In genomic region chr11:74006743-74007304, GRCh38 we compare ENCODE assay signal across 20 cellular contexts. TPM values are rescaled to one million over a fixed set of nuclear protein-coding genes. Genes with fewer than 3 reads are reported as not detected.
A peak's percentile ranks its signal among the peaks of the same experiment; 100 is the strongest.
DNase-seq lines count a peak whose midpoint lies in the region; ATAC-seq, FAIRE-seq and TF ChIP-seq lines count a peak whose summit lies in the region.
"Had no signal": no experiment of that assay in that cellular context is flagged by ENCODE, and none has a peak within 500 bp of the region (broad histone marks: within the 10 kb centered on the region; RNA-seq: fewer than 3 reads in every experiment).

No MANE protein-coding gene starts in this region.

- POLR2A ChIA-PET in activated CD8-positive, alpha-beta T cell treated with anti-CD3 and anti-CD28 coated beads for 36 hours (lab: Charles Lee) = interaction anchor here (1.4 to 17.6 kb wide), 2 partner anchors 9 to 30 kb away, joined by 3 to 269 read pairs; partner anchors contain the start of gene UCP2

- TF ChIP-seq POLR2A in GM12892 (IDR thresholded peaks at IDR 0.05; ENCODE audit: low read depth, low read length) = no peak

- no peaks in the 10 kb centered on the region for H3K9me3 Mint-ChIP-seq in T-helper 1 cell treated with Interleukin-12 subunit alpha and Interleukin-12 subunit beta and Interleukin-4 antibody, amounts not matched to agents 30 μg/mL and 1 μg/mL, for 36 hours
- no peaks in the 10 kb centered on the region for H3K9me3 Mint-ChIP-seq in activated CD8-positive, alpha-beta T cell treated with anti-CD3 and anti-CD28 coated beads for 36 hours
- no peaks in the 10 kb centered on the region for H3K9me3 Mint-ChIP-seq in immature natural killer cell
- H3K9me3 Mint-ChIP-seq: stimulated activated memory B cell treated with anti-CD40 and anti-IgM and Interleukin-4, amounts not matched to agents 10 μg/mL and 1 μg/mL and 100 μg/mL, for 72 hours; WTC11 had no signal

- no peak for FAIRE-seq in GM12892 (lab: Jason Lieb, UNC)
- FAIRE-seq: bronchial epithelial cell, G401.6 had no signal

- H3K27ac Mint-ChIP-seq in T-helper 1 cell treated with Interleukin-12 subunit alpha and Interleukin-12 subunit beta and Interleukin-4 antibody, amounts not matched to agents 30 μg/mL and 1 μg/mL, for 36 hours = peak overlapping the region; percentile 71
- H3K27ac Mint-ChIP-seq in activated CD8-positive, alpha-beta T cell treated with anti-CD3 and anti-CD28 coated beads for 36 hours = peak overlapping the region; percentile 91
- H3K27ac Mint-ChIP-seq in immature natural killer cell = peak overlapping the region; percentile 51 to 96 (median 82)
- H3K27ac Mint-ChIP-seq: stimulated activated memory B cell treated with anti-CD40 and anti-IgM and Interleukin-4, amounts not matched to agents 10 μg/mL and 1 μg/mL and 100 μg/mL, for 72 hours; WTC11 had no signal

- no peak overlapping the region for H3K4me3 Mint-ChIP-seq in T-helper 1 cell treated with Interleukin-12 subunit alpha and Interleukin-12 subunit beta and Interleukin-4 antibody, amounts not matched to agents 30 μg/mL and 1 μg/mL, for 36 hours
- H3K4me3 Mint-ChIP-seq in activated CD8-positive, alpha-beta T cell treated with anti-CD3 and anti-CD28 coated beads for 36 hours = no peak overlapping the region
- peak overlapping the region in 1 of 5 donors; percentile 31 for H3K4me3 Mint-ChIP-seq in immature natural killer cell
- H3K4me3 Mint-ChIP-seq: stimulated activated memory B cell treated with anti-CD40 and anti-IgM and Interleukin-4, amounts not matched to agents 10 μg/mL and 1 μg/mL and 100 μg/mL, for 72 hours; WTC11 had no signal

- no peak for TF ChIP-seq CTCF in activated CD8-positive, alpha-beta T cell treated with anti-CD3 and anti-CD28 coated beads for 36 hours (IDR thresholded peaks at IDR 0.05)

- H3K4me1 Mint-ChIP-seq in T-helper 1 cell treated with Interleukin-12 subunit alpha and Interleukin-12 subunit beta and Interleukin-4 antibody, amounts not matched to agents 30 μg/mL and 1 μg/mL, for 36 hours (ENCODE audit: low read depth) = peaks cover 73% of the 10 kb centered on the region
- H3K4me1 Mint-ChIP-seq in activated CD8-positive, alpha-beta T cell treated with anti-CD3 and anti-CD28 coated beads for 36 hours (ENCODE audit: low read depth) = peaks cover 86% of the 10 kb centered on the region
- H3K4me1 Mint-ChIP-seq in immature natural killer cell = peaks cover 93 to 94% of the 10 kb centered on the region in 2 donors

- no peaks in the 10 kb centered on the region for H3K27me3 Mint-ChIP-seq in T-helper 1 cell treated with Interleukin-12 subunit alpha and Interleukin-12 subunit beta and Interleukin-4 antibody, amounts not matched to agents 30 μg/mL and 1 μg/mL, for 36 hours (ENCODE audit: low read depth)
- no peaks in the 10 kb centered on the region for H3K27me3 Mint-ChIP-seq in activated CD8-positive, alpha-beta T cell treated with anti-CD3 and anti-CD28 coated beads for 36 hours
- peaks cover 0 to 5% (median 4%) of the 10 kb centered on the region in 3 donors for H3K27me3 Mint-ChIP-seq in immature natural killer cell (ENCODE audit: low read depth in 3 of 3)
- H3K27me3 Mint-ChIP-seq: stimulated activated memory B cell treated with anti-CD40 and anti-IgM and Interleukin-4, amounts not matched to agents 10 μg/mL and 1 μg/mL and 100 μg/mL, for 72 hours had no signal

- peaks cover 24% of the 10 kb centered on the region for H3K36me3 Mint-ChIP-seq in T-helper 1 cell treated with Interleukin-12 subunit alpha and Interleukin-12 subunit beta and Interleukin-4 antibody, amounts not matched to agents 30 μg/mL and 1 μg/mL, for 36 hours (ENCODE audit: low read depth)
- H3K36me3 Mint-ChIP-seq in activated CD8-positive, alpha-beta T cell treated with anti-CD3 and anti-CD28 coated beads for 36 hours (ENCODE audit: low read depth) = peaks cover 25% of the 10 kb centered on the region
- peaks cover 0 to 21% (median 19%) of the 10 kb centered on the region in 3 donors for H3K36me3 Mint-ChIP-seq in immature natural killer cell
- H3K36me3 Mint-ChIP-seq: WTC11 had no signal

- intact Hi-C loops in activated CD8-positive, alpha-beta T cell treated with anti-CD3 and anti-CD28 coated beads for 36 hours (cut with micrococcal nuclease) = loop anchor here (5.0 kb wide), 1 partner anchor 35 kb away; no protein-coding TSS in a partner anchor
- intact Hi-C loops in posterior vena cava (cut with DNase I) = no loop called here

- DNase-seq in T-helper 1 cell (no peak), immature natural killer cell (no peak), posterior vena cava (ENCODE audit: low spot score) (peak; percentile 29), GM12892 (ENCODE audit: insufficient read length) (no peak), superior temporal gyrus (ENCODE audit: extremely low spot score) (no peak), NCI-H146 (lab: John Stamatoyannopoulos, UW) (no peak)
- no peak for DNase-seq in activated CD8-positive, alpha-beta T cell treated with anti-CD3 and anti-CD28 coated beads for 36 hours
- DNase-seq: dermis blood vessel endothelial cell; DMS 273 treated with DMSO at 0.1 percent for 48 hours; HCEC 1CT; Karpas-422; NCI-H1092 treated with DMSO at 0.1 percent for 48 hours; NCI-H510A; stimulated activated CD4-positive, alpha-beta T cell treated with anti-CD3 and anti-CD28 coated beads, Interleukin-12 subunit alpha, Interleukin-12 subunit beta, amount 100 ng/mL, for 4 hours had no signal

- CTCF ChIA-PET in activated CD8-positive, alpha-beta T cell treated with anti-CD3 and anti-CD28 coated beads for 36 hours (lab: Charles Lee) = interaction anchor here (1.3 kb wide), 1 partner anchor 12 kb away, joined by 3 read pairs; no protein-coding TSS in a partner anchor

- no peak for ATAC-seq in activated CD8-positive, alpha-beta T cell treated with anti-CD3 and anti-CD28 coated beads for 36 hours
- ATAC-seq: stimulated activated memory B cell treated with anti-CD40 and anti-IgM and Interleukin-4, amounts not matched to agents 10 μg/mL and 1 μg/mL and 100 μg/mL, for 72 hours; WTC11 had no signal

RNA-seq across cellular contexts. Expression of gene UCP3, which starts 2.1 kb away (rescaled TPM):
- total RNA-seq in activated CD8-positive, alpha-beta T cell treated with anti-CD3 and anti-CD28 coated beads for 36 hours = 1 to 10 TPM; 1.5 to 2.2 TPM
- 1 to 10 TPM in 1 of 3 donors, under 1 TPM in 2; 0.41 to 1.3 (median 0.52) TPM for polyA plus RNA-seq in immature natural killer cell
- total RNA-seq in posterior vena cava = 1 to 10 TPM; 1.1 to 1.9 TPM
- 0.74 TPM for polyA plus RNA-seq in GM12892 (2012; ENCODE audit: missing spikeins)

RNA-seq across cellular contexts. Expression of gene UCP2, which starts 24.2 kb away (rescaled TPM):
- 100 to 1,000 TPM; 244 to 252 TPM for total RNA-seq in activated CD8-positive, alpha-beta T cell treated with anti-CD3 and anti-CD28 coated beads for 36 hours
- polyA plus RNA-seq in immature natural killer cell = 1,000 to 10,000 TPM; 1,092 to 2,060 (median 1,799) TPM
- total RNA-seq in posterior vena cava = 10 to 100 TPM; 22.8 to 38.7 TPM
- polyA plus RNA-seq in GM12892 (2012; ENCODE audit: missing spikeins) = 83.0 TPM

RNA-seq across cellular contexts. Expression of gene DNAJB13, which starts 56.0 kb away (rescaled TPM):
- under 1 TPM in 1 of 2 experiments, not detected in 1; 0.18 TPM for total RNA-seq in activated CD8-positive, alpha-beta T cell treated with anti-CD3 and anti-CD28 coated beads for 36 hours
- not detected for polyA plus RNA-seq in immature natural killer cell
- not detected for total RNA-seq in posterior vena cava
- 0.28 TPM for polyA plus RNA-seq in GM12892 (2012; ENCODE audit: missing spikeins)
- total RNA-seq: dermis blood vessel endothelial cell had no signal
- polyA plus RNA-seq: esophagus had no signal

Comparison
In these comparisons a context has a peak if more than half of its experiments do, and no peak if none do; other contexts are left out.
1. RNA of gene UCP2, which starts 24.2 kb away (total RNA-seq): 244 to 252 TPM in activated CD8-positive, alpha-beta T cell treated with anti-CD3 and anti-CD28 coated beads for 36 hours; 22.8 to 38.7 TPM in posterior vena cava; every median in the first group is over 4 times any median in the second.
2. Peak in every context shown above with its lines, with median percentiles within 50 percentile points of each other: H3K27ac Mint-ChIP-seq.